In the genomic region with DNA sequence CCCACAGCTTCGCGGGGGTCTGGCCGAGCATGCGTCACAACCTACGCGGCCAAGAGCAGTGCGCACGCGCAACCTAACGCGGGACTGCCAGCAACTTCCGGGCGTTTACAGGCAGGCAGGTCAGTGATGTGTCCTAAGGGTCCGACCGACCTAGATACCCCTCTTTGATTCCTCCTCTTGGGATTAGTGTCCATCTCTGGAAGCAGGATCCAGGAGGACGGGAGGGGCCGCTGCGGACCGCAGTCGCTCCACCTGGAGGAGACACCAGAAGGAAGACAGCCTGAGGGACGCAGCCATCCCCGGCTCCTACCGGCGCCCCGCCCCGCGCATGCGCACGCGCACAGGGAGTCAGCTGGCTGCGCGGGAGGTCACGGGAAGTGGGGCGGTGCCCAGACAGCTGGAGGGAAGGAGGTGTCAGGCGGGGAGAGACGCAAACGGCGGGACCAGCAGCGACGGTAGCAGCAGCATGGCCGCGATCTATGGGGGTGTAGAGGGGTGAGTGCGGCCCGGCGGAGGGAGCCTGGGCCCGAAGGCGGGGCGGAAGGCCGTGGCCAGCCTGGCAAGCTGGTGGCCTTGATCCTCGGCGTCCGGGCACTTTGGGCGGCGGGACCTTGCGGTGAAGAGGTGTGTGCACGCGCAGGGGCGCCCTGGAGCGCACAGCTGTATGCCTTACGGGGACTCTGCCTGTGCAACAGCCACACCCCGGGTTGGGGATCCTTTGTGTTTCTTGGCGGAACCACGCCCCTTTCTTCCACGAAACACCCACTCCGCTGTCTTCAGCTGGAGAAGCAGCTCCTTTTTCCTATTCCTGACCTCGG, we compare ENCODE assay signal across 8 cellular contexts. TPM values are rescaled to one million over a fixed set of nuclear protein-coding genes. Genes with fewer than 3 reads are reported as not detected.
DNase-seq lines count a peak whose midpoint lies in the region; ATAC-seq, FAIRE-seq and TF ChIP-seq lines count a peak whose summit lies in the region.

Gene NAGK, plus strand, starts transcription at position 431 of the 818 bp plus-strand sequence. Its CDS starts 36 bp downstream, at position 467.

- FAIRE-seq in GM12891 (lab: Jason Lieb, UNC) (peak; percentile 96), pancreas (lab: Jason Lieb, UNC) (no peak)

- H3K4me1 ChIP-seq in pancreas (peaks cover 0 to 24% (median 8%) of the 10 kb centered on the region in 3 donors), thyroid gland (peaks cover 21 to 24% of the 10 kb centered on the region in 2 donors)

- TF ChIP-seq POLR2A in GM12891 (IDR thresholded peaks at IDR 0.05; ENCODE audit: low read depth, low read length), result peak; percentile 96
- peak; percentile 100 for TF ChIP-seq POLR2A in thyroid gland (IDR thresholded peaks at IDR 0.05)

- peak within 1 kb of the TSS; percentile 53 to 97 (median 62) for H3K4me3 ChIP-seq in pancreas
- peak within 1 kb of the TSS; percentile 45 to 62 (median 46) for H3K4me3 ChIP-seq in thyroid gland (replicated peaks in 1 of 3)

- H3K36me3 ChIP-seq in pancreas, result peaks cover 0 to 8% (median 0%) of the 10 kb centered on the region in 3 donors
- peaks cover 0 to 7% of the 10 kb centered on the region in 2 donors for H3K36me3 ChIP-seq in thyroid gland

- no peak for TF ChIP-seq CTCF in pancreas (IDR thresholded peaks at IDR 0.05)
- no peak for TF ChIP-seq CTCF in thyroid gland (IDR thresholded peaks at IDR 0.05)

- peak; percentile 63 for ATAC-seq in HG02798 (IDR thresholded peaks at IDR 0.05; ENCODE audit: poor library complexity, unreplicated experiment)
- ATAC-seq in Right ventricle myocardium inferior, result peak; percentile 95
- peak; percentile 88 to 96 (median 96) for ATAC-seq in pancreas

- H3K9me3 ChIP-seq in pancreas (no peaks in the 10 kb centered on the region), thyroid gland (no peaks in the 10 kb centered on the region)

- DNase-seq in GM12891 (ENCODE audit: insufficient read length, low spot score) (peak; percentile 91), NCI-H1417 treated with DMSO at 0.1 percent for 48 hours (lab: John Stamatoyannopoulos, UW) (peak; percentile 85), SW 1271 (lab: John Stamatoyannopoulos, UW) (peak; percentile 84 to 92), Right ventricle myocardium inferior (ENCODE audit: missing footprints) (peak; percentile 99), pancreas (peak; percentile 96 to 99 (median 96)), thyroid gland (peak; percentile 95 to 96)
- DNase-seq in activated naive CD8-positive, alpha-beta T cell treated with anti-CD3 and anti-CD28 coated beads, Interleukin-2, amount 50 U/mL, for 16 hours (ENCODE audit: low read depth, low spot score), result peak; percentile 94

- intact Hi-C loops in Right ventricle myocardium inferior (cut with DNase I), result loop anchor here (2.0 kb wide), 2 partner anchors 62 to 74 kb away; partner anchors contain the start of genes MCEE, MPHOSPH10 and TEX261
- intact Hi-C loops in pancreas (cut with DNase I), result no loop called here
- intact Hi-C loops in thyroid gland (cut with DNase I), result no loop called here

- H3K27me3 ChIP-seq in pancreas (no peaks in the 10 kb centered on the region), thyroid gland (no peaks in the 10 kb centered on the region)

- peak within 1 kb of the TSS; percentile 93 to 98 (median 96) for H3K27ac ChIP-seq in pancreas
- H3K27ac ChIP-seq in thyroid gland, result peak within 1 kb of the TSS; percentile 89 to 95 (median 92)

- 0 to 1% methylated on average over 66 of the region's 66 CpGs for WGBS in pancreas, 2 donors
- WGBS in thyroid gland, 2 donors, result 0% methylated on average over 16 to 64 of the region's 66 CpGs

TF ChIP-seq in GM12891, 5 proteins besides CTCF, POLR2A, EP300 and RAD21:
- TF ChIP-seq SPI1 (IDR thresholded peaks at IDR 0.05; ENCODE audit: low read depth, low read length) (peak; percentile 53), PAX5 (IDR thresholded peaks at IDR 0.05; ENCODE audit: insufficient read depth, low read length, severe bottlenecking) (no peak), TAF1 (IDR thresholded peaks at IDR 0.05; ENCODE audit: low read depth, low read length) (peak; percentile 84), POU2F2 (IDR thresholded peaks at IDR 0.05; ENCODE audit: low read depth, low read length) (peak; percentile 60; the same call in 1 of the 2 replicates), POLR2AphosphoS5 (IDR thresholded peaks at IDR 0.05; ENCODE audit: low read depth, low read length) (peak; percentile 97)

RNA-seq across cellular contexts. Expression of gene NAGK, which starts in this region (rescaled TPM):
- polyA plus RNA-seq in GM12891 (2012; ENCODE audit: low read depth, missing spikeins), result 126 TPM
- 56.0 TPM for total RNA-seq in Right ventricle myocardium inferior
- 10 to 100 TPM; 38.9 to 83.2 (median 54.4) TPM for total RNA-seq in pancreas
- 100 to 1,000 TPM; 136 to 138 TPM for polyA plus RNA-seq in pancreas
- total RNA-seq in thyroid gland, result 10 to 100 TPM; 40.5 to 88.0 (median 70.0) TPM

Comparison
In these comparisons a context has a peak if more than half of its experiments do, and no peak if none do; other contexts are left out.
1. Peak in every context shown above with its lines: DNase-seq, ATAC-seq, H3K4me3 ChIP-seq and H3K27ac ChIP-seq.